In the genomic region with DNA sequence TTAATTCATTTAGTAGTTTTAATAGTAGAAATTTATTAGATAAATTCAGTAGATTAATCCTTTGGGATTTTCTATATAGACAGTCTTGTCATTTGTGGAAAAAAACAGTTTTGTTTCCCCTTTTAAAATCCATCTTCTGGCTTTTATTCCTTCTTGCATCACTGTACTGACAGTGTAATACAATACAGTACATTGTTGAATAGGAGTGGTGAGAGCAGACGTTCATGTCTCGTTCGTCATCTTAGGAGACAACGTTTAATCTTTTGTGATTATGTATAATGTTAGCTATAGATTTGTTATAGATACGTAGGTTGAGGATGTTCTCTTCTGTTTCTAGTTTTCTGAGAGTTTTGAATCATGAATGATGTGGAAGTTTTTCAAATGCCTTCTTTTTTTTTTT, we compare ENCODE assay signal across 28 cellular contexts.
"Had no signal": no experiment of that assay in that cellular context is flagged by ENCODE, and none has a peak within 500 bp of the region (broad histone marks: within the 10 kb centered on the region; RNA-seq: fewer than 3 reads in every experiment).

No MANE protein-coding gene starts in this region.

- ATAC-seq: effector memory CD8-positive, alpha-beta T cell; esophagus mucosa; heart right ventricle; left cardiac atrium; left lung; left ventricle myocardium superior; lower lobe of right lung; mucosa of descending colon had no signal

- DNase-seq: colonic mucosa; cortex of kidney; effector CD8-positive, alpha-beta T cell; effector memory CD8-positive, alpha-beta T cell; endodermal cell; erythroblast; esophagus squamous epithelium; foreskin fibroblast; foreskin melanocyte; gastrocnemius medialis; glutamatergic neuron; head of caudate nucleus; heart right ventricle; hippocampal formation; left cardiac atrium; left lung; left ventricle myocardium superior; lower lobe of right lung; mesenchymal stem cell; mucosa of descending colon; naive B cell had no signal

- H3K27me3 ChIP-seq: colonic mucosa, esophagus squamous epithelium, gastrocnemius medialis, heart right ventricle, left lung had no signal

- H3K27ac ChIP-seq: colonic mucosa, epithelial cell of prostate, esophagus squamous epithelium, heart right ventricle, left lung, lower lobe of right lung had no signal

- H3K4me3 ChIP-seq: colonic mucosa, esophagus squamous epithelium, gastrocnemius medialis, heart right ventricle, left lung, lower lobe of right lung, mucosa of descending colon had no signal

- H3K36me3 ChIP-seq: colonic mucosa, gastrocnemius medialis, lower lobe of right lung had no signal

- FAIRE-seq: endometrium, islet of Langerhans, keratinocyte had no signal

- H3K27me3 Mint-ChIP-seq: dendritic cell treated with granulocyte-macrophage colony-stimulating factor and Interleukin-4, amounts not matched to agents 40 ng/mL and 50 ng/mL, for 4 days; effector memory CD8-positive, alpha-beta T cell; naive B cell had no signal

- H3K4me1 ChIP-seq: colonic mucosa, esophagus squamous epithelium, lower lobe of right lung had no signal

- H3K27ac Mint-ChIP-seq: dendritic cell treated with granulocyte-macrophage colony-stimulating factor and Interleukin-4, amounts not matched to agents 40 ng/mL and 50 ng/mL, for 4 days; endodermal cell; mesothelial cell of epicardium; naive B cell had no signal

- H3K4me1 Mint-ChIP-seq: endodermal cell, mesothelial cell of epicardium had no signal

- H3K9me3 ChIP-seq: colonic mucosa, esophagus squamous epithelium, gastrocnemius medialis, lower lobe of right lung, mucosa of descending colon had no signal

- H3K4me3 Mint-ChIP-seq: dendritic cell treated with granulocyte-macrophage colony-stimulating factor and Interleukin-4, amounts not matched to agents 40 ng/mL and 50 ng/mL, for 4 days; effector memory CD8-positive, alpha-beta T cell; endodermal cell; mesothelial cell of epicardium; naive B cell had no signal
